32 cellular contexts compared by ENCODE assay signal in the genomic region with DNA sequence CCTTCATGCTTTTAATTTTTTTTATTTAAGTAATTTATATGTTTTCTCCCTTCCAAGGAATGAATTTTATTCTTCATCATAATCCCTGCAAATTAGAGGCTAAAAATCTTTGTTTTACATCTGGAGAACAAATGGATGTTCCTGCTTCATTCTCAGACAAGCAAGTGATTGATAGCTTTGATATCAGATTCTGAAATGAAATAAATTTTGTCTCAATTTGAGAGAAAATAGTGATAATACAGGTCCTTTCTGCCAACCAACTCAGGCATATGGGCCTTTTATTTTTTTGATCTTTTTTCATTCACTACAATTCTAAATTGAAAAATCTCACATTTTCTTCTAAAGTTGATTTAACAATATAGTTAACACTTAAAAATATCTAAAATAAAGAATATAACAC.
"Had no signal": no experiment of that assay in that cellular context is flagged by ENCODE, and none has a peak within 500 bp of the region (broad histone marks: within the 10 kb centered on the region; RNA-seq: fewer than 3 reads in every experiment).

No MANE protein-coding gene starts in this region.

- DNase-seq: activated effector memory CD4-positive, alpha-beta T cell treated with anti-CD3 and anti-CD28 coated beads, Interleukin-2, amount 50 U/mL, for 16 hours; activated effector memory CD4-positive, alpha-beta T cell treated with Interleukin-2 at 50 U/mL for 16 hours; activated gamma-delta T cell; activated gamma-delta T cell treated with Interleukin-2 at 50 U/mL for 16 hours; activated naive CD4-positive, alpha-beta T cell; activated naive CD4-positive, alpha-beta T cell treated with anti-CD3 and anti-CD28 coated beads for 36 hours; activated naive CD4-positive, alpha-beta T cell treated with anti-CD3 and anti-CD28 coated beads, Interleukin-2, amount 10 ng/mL, durations not matched to agents 7 days and 5 days; activated naive CD4-positive, alpha-beta T cell treated with anti-CD3 and anti-CD28 coated beads, Interleukin-2, amount 50 U/mL, for 16 hours; activated naive CD4-positive, alpha-beta T cell treated with Interleukin-2 at 50 U/mL for 16 hours; activated naive CD8-positive, alpha-beta T cell treated with anti-CD3 and anti-CD28 coated beads for 36 hours; activated naive CD8-positive, alpha-beta T cell treated with anti-CD3 and anti-CD28 coated beads, Interleukin-2, amount 10 ng/mL, durations not matched to agents 7 days and 5 days; activated naive CD8-positive, alpha-beta T cell treated with anti-CD3 and anti-CD28 coated beads, Interleukin-2, amount 50 U/mL, for 24 hours; activated T-cell treated with anti-CD3 and anti-CD28 coated beads, Interleukin-2, amount 50 U/mL, for 1 hour; activated T-cell treated with anti-CD3 and anti-CD28 coated beads, Interleukin-2, amount 50 U/mL, for 24 hours; activated T-cell treated with anti-CD3 and anti-CD28 coated beads, Interleukin-2, amount 50 U/mL, for 4 hours; activated T-cell treated with anti-CD3 and anti-CD28 coated beads, Interleukin-2, amount 50 U/mL, for 48 hours; activated T-cell treated with anti-CD3 and anti-CD28 coated beads, Interleukin-2, amount 50 U/mL, for 72 hours; adrenal gland; amniotic stem cell; amygdala; anterior cingulate cortex; aorta; body of pancreas; brain microvascular endothelial cell; caudate nucleus; central memory CD4-positive, alpha-beta T cell; cerebellar nuclear complex had no signal

- H3K36me3 ChIP-seq: adrenal gland, ascending aorta, brain microvascular endothelial cell, breast epithelium, cardiac muscle cell had no signal

- H3K27me3 ChIP-seq: adrenal gland, ascending aorta, body of pancreas, brain microvascular endothelial cell, breast epithelium, cardiac muscle cell had no signal

- H3K9me3 ChIP-seq: adrenal gland, ascending aorta, body of pancreas, breast epithelium had no signal

- ATAC-seq: activated naive CD4-positive, alpha-beta T cell treated with anti-CD3 and anti-CD28 coated beads, Interleukin-2, amount 50 U/mL, for 72 hours; activated naive CD8-positive, alpha-beta T cell treated with anti-CD3 and anti-CD28 coated beads, Interleukin-2, amount 50 U/mL, for 24 hours; activated T-cell treated with anti-CD3 and anti-CD28 coated beads, Interleukin-2, amount 50 U/mL, for 4 hours; activated T-cell treated with anti-CD3 and anti-CD28 coated beads, Interleukin-2, amount 50 U/mL, for 72 hours; activated T-helper 17 cell treated with anti-CD3 and anti-CD28 coated beads, Interleukin-2, amount 50 U/mL, for 72 hours; body of pancreas had no signal

- H3K27ac ChIP-seq: adrenal gland, ascending aorta, body of pancreas, brain microvascular endothelial cell, breast epithelium, cardiac muscle cell had no signal

- H3K4me1 ChIP-seq: ascending aorta, breast epithelium had no signal

- H3K4me3 ChIP-seq: adrenal gland, ascending aorta, body of pancreas, breast epithelium, cardiac muscle cell had no signal
